In the genomic region with DNA sequence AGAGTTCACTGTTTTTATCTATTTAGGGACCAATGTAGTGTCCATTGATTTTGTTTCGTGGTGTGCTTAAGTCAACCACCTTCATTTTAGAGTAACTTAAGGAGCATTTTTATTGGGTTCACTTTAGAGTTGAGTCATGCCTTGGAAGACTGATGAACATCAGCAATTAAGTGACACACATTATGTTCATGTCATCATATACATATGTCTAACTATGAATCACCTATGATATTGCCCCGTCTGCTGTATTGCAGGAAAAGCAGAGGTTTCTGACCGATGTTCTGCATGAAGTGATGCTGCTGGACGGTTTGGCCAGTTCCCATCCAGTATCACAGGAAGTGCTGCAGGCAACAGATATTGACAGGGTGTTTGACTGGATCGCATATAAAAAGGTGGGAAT, we compare ENCODE assay signal across 30 cellular contexts.
"Had no signal": no experiment of that assay in that cellular context is flagged by ENCODE, and none has a peak within 500 bp of the region (broad histone marks: within the 10 kb centered on the region; RNA-seq: fewer than 3 reads in every experiment).

No MANE protein-coding gene starts in this region.

- H3K27me3 ChIP-seq: esophagus muscularis mucosa, foreskin keratinocyte, heart left ventricle, ovary, upper lobe of left lung had no signal

- H3K4me1 ChIP-seq: esophagus muscularis mucosa, foreskin keratinocyte, heart left ventricle, prostate gland, upper lobe of left lung had no signal

- H3K4me3 ChIP-seq: esophagus muscularis mucosa, heart left ventricle, ovary, prostate gland, upper lobe of left lung had no signal

- H3K9me3 ChIP-seq: esophagus muscularis mucosa, heart left ventricle, ovary, prostate gland, upper lobe of left lung had no signal

- DNase-seq: activated CD4-positive, alpha-beta memory T cell treated with anti-CD3 and anti-CD28 coated beads for 36 hours; activated CD4-positive, alpha-beta T cell treated with anti-CD3 and anti-CD28 coated beads, Interleukin-2, amount 10 ng/mL, durations not matched to agents 24 days and 14 days; activated CD4-positive, CD25-positive, alpha-beta regulatory T cell treated with anti-CD3 and anti-CD28 coated beads, Interleukin-2, amount 50 U/mL, for 72 hours; activated CD8-positive, alpha-beta memory T cell treated with anti-CD3 and anti-CD28 coated beads, Interleukin-2, amount 50 U/mL, for 4 hours; activated gamma-delta T cell treated with Interleukin-2 at 50 U/mL for 16 hours; activated naive CD8-positive, alpha-beta T cell treated with anti-CD3 and anti-CD28 coated beads, Interleukin-2, amount 50 U/mL, for 24 hours; activated T-cell treated with anti-CD3 and anti-CD28 coated beads, Interleukin-2, amount 50 U/mL, for 1 hour; amygdala; endodermal cell; heart left ventricle; hypothalamus; midbrain; naive thymus-derived CD4-positive, alpha-beta T cell; ovary; retina; small intestine; stimulated activated CD4-positive, alpha-beta T cell treated with anti-CD3 and anti-CD28 coated beads, Interleukin-4, amount 100 ng/mL, for 24 hours; T-helper 9 cell; upper lobe of left lung had no signal

- FAIRE-seq: bronchial epithelial cell had no signal

- H3K4me3 Mint-ChIP-seq: activated CD4-positive, alpha-beta memory T cell treated with anti-CD3 and anti-CD28 coated beads for 36 hours; activated CD4-positive, alpha-beta T cell treated with anti-CD3 and anti-CD28 coated beads, Interleukin-2, amount 10 ng/mL, durations not matched to agents 24 days and 14 days; activated naive CD4-positive, alpha-beta T cell treated with anti-CD3 and anti-CD28 coated beads, Interleukin-2, amount 50 U/mL, for 24 hours; activated naive CD8-positive, alpha-beta T cell treated with anti-CD3 and anti-CD28 coated beads, Interleukin-2, amount 50 U/mL, for 24 hours; central memory CD8-positive, alpha-beta T cell; dendritic cell treated with granulocyte-macrophage colony-stimulating factor and Interleukin-4, amounts not matched to agents 40 ng/mL and 50 ng/mL, for 4 days; endodermal cell; memory B cell; naive thymus-derived CD4-positive, alpha-beta T cell; stimulated activated effector memory CD8-positive, alpha-beta T cell treated with anti-CD3 and anti-CD28 coated beads, Interleukin-12 subunit alpha, Interleukin-12 subunit beta, amount 100 ng/mL, for 72 hours; stimulated activated naive CD8-positive, alpha-beta T cell treated with anti-CD3 and anti-CD28 coated beads, Interleukin-15, Interleukin-2, amounts not matched to agents 100 ng/mL and 50 ng/mL, for 24 hours had no signal

- H3K27me3 Mint-ChIP-seq: activated CD4-positive, alpha-beta memory T cell treated with anti-CD3 and anti-CD28 coated beads for 36 hours; activated CD4-positive, alpha-beta T cell treated with anti-CD3 and anti-CD28 coated beads, Interleukin-2, amount 10 ng/mL, durations not matched to agents 24 days and 14 days; activated naive CD4-positive, alpha-beta T cell treated with anti-CD3 and anti-CD28 coated beads, Interleukin-2, amount 50 U/mL, for 24 hours; activated naive CD8-positive, alpha-beta T cell treated with anti-CD3 and anti-CD28 coated beads, Interleukin-2, amount 50 U/mL, for 24 hours; central memory CD8-positive, alpha-beta T cell; dendritic cell treated with granulocyte-macrophage colony-stimulating factor and Interleukin-4, amounts not matched to agents 40 ng/mL and 50 ng/mL, for 4 days; memory B cell; naive thymus-derived CD4-positive, alpha-beta T cell; stimulated activated naive CD8-positive, alpha-beta T cell treated with anti-CD3 and anti-CD28 coated beads, Interleukin-15, Interleukin-2, amounts not matched to agents 100 ng/mL and 50 ng/mL, for 24 hours had no signal

- H3K27ac Mint-ChIP-seq: activated CD4-positive, alpha-beta memory T cell treated with anti-CD3 and anti-CD28 coated beads for 36 hours; activated CD4-positive, alpha-beta T cell treated with anti-CD3 and anti-CD28 coated beads, Interleukin-2, amount 10 ng/mL, durations not matched to agents 24 days and 14 days; activated naive CD4-positive, alpha-beta T cell treated with anti-CD3 and anti-CD28 coated beads, Interleukin-2, amount 50 U/mL, for 24 hours; activated naive CD8-positive, alpha-beta T cell treated with anti-CD3 and anti-CD28 coated beads, Interleukin-2, amount 50 U/mL, for 24 hours; dendritic cell treated with granulocyte-macrophage colony-stimulating factor and Interleukin-4, amounts not matched to agents 40 ng/mL and 50 ng/mL, for 4 days; endodermal cell; memory B cell; naive thymus-derived CD4-positive, alpha-beta T cell; stimulated activated effector memory CD8-positive, alpha-beta T cell treated with anti-CD3 and anti-CD28 coated beads, Interleukin-12 subunit alpha, Interleukin-12 subunit beta, amount 100 ng/mL, for 72 hours; stimulated activated naive CD8-positive, alpha-beta T cell treated with anti-CD3 and anti-CD28 coated beads, Interleukin-15, Interleukin-2, amounts not matched to agents 100 ng/mL and 50 ng/mL, for 24 hours had no signal

- H3K9me3 Mint-ChIP-seq: activated CD4-positive, alpha-beta T cell treated with anti-CD3 and anti-CD28 coated beads, Interleukin-2, amount 10 ng/mL, durations not matched to agents 24 days and 14 days; endodermal cell had no signal

- H3K36me3 Mint-ChIP-seq: activated CD4-positive, alpha-beta memory T cell treated with anti-CD3 and anti-CD28 coated beads for 36 hours; activated naive CD4-positive, alpha-beta T cell treated with anti-CD3 and anti-CD28 coated beads, Interleukin-2, amount 50 U/mL, for 24 hours; memory B cell; naive thymus-derived CD4-positive, alpha-beta T cell; stimulated activated effector memory CD8-positive, alpha-beta T cell treated with anti-CD3 and anti-CD28 coated beads, Interleukin-12 subunit alpha, Interleukin-12 subunit beta, amount 100 ng/mL, for 72 hours had no signal

- ATAC-seq: activated naive CD8-positive, alpha-beta T cell treated with anti-CD3 and anti-CD28 coated beads, Interleukin-2, amount 50 U/mL, for 24 hours; foreskin keratinocyte; heart left ventricle; naive thymus-derived CD4-positive, alpha-beta T cell; sciatic nerve; stimulated activated effector memory CD8-positive, alpha-beta T cell treated with anti-CD3 and anti-CD28 coated beads, Interleukin-12 subunit alpha, Interleukin-12 subunit beta, amount 100 ng/mL, for 72 hours had no signal

- H3K36me3 ChIP-seq: esophagus muscularis mucosa, heart left ventricle, ovary, prostate gland, upper lobe of left lung had no signal

- H3K27ac ChIP-seq: esophagus muscularis mucosa, foreskin keratinocyte, heart left ventricle, ovary, prostate gland, upper lobe of left lung had no signal

- H3K4me1 Mint-ChIP-seq: activated CD4-positive, alpha-beta T cell treated with anti-CD3 and anti-CD28 coated beads, Interleukin-2, amount 10 ng/mL, durations not matched to agents 24 days and 14 days; activated naive CD4-positive, alpha-beta T cell treated with anti-CD3 and anti-CD28 coated beads, Interleukin-2, amount 50 U/mL, for 24 hours; activated naive CD8-positive, alpha-beta T cell treated with anti-CD3 and anti-CD28 coated beads, Interleukin-2, amount 50 U/mL, for 24 hours; central memory CD8-positive, alpha-beta T cell; endodermal cell; naive thymus-derived CD4-positive, alpha-beta T cell; stimulated activated effector memory CD8-positive, alpha-beta T cell treated with anti-CD3 and anti-CD28 coated beads, Interleukin-12 subunit alpha, Interleukin-12 subunit beta, amount 100 ng/mL, for 72 hours had no signal
